ENCODE assay signal across 9 cellular contexts in the genomic region with DNA sequence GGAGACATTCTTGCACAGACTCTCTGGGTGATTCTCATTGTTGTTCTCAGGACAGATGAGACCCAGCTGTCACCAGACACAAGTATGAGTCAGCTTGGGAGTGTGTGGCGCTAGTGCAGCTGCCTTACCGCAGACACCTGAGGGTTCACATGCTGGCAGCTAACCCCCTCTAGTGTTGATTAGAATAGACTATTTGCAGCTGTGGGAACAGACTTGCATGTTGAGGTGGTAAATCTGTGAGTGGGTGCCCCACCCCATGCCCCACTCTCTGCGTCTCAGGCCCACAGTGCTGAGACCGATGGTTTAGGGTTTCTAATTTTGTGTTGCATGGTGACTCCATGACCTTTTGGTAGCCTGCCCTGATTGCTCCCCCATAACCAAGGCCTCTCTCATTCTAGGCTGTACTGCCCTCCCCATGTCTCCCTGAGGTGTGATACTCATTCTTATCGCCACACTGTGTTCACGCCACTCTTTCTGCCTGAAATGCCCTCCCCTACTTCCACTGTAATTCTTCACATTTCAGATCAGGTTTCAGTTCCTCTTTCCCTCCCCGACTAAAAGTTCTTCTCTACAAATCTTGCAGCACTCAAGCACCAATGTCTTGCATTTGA.
DNase-seq lines count a peak whose midpoint lies in the region; ATAC-seq and TF ChIP-seq lines count a peak whose summit lies in the region.
"Had no signal": no experiment of that assay in that cellular context is flagged by ENCODE, and none has a peak within 500 bp of the region (broad histone marks: within the 10 kb centered on the region; RNA-seq: fewer than 3 reads in every experiment).

No MANE protein-coding gene starts in this region.

- H3K4me3 Mint-ChIP-seq in T-helper 2 cell treated with Interferon-gamma antibody and Interleukin-4, amounts not matched to agents 5 μg/mL and 100 μg/mL, for 36 hours: no peak overlapping the region

- DNase-seq in NCI-H1436 (lab: John Stamatoyannopoulos, UW) (peak; percentile 41), NCI-H1436 treated with DMSO at 0.1 percent for 48 hours (lab: John Stamatoyannopoulos, UW) (no peak), OCI-M1 (lab: John Stamatoyannopoulos, UW) (peak; percentile 23), glomerular visceral epithelial cell (ENCODE audit: extremely low spot score) (peak; percentile 72), gastrocnemius medialis (no peak)
- no peak for DNase-seq in T-helper 2 cell treated with Interferon-gamma antibody and Interleukin-4, amounts not matched to agents 5 μg/mL and 100 μg/mL, for 36 hours (ENCODE audit: low spot score)

- H3K36me3 ChIP-seq in gastrocnemius medialis: no peaks in the 10 kb centered on the region

- H3K27ac ChIP-seq in gastrocnemius medialis: no peak overlapping the region
- H3K27ac ChIP-seq: skin epidermis had no signal

- H3K27me3 ChIP-seq in gastrocnemius medialis: no peaks in the 10 kb centered on the region

- intact Hi-C loops in gastrocnemius medialis (cut with DNase I; ENCODE audit: low total_unique reads): no loop called here

- no peaks in the 10 kb centered on the region for H3K27me3 Mint-ChIP-seq in T-helper 2 cell treated with Interferon-gamma antibody and Interleukin-4, amounts not matched to agents 5 μg/mL and 100 μg/mL, for 36 hours (ENCODE audit: low read depth)

- no peak overlapping the region for H3K27ac Mint-ChIP-seq in T-helper 2 cell treated with Interferon-gamma antibody and Interleukin-4, amounts not matched to agents 5 μg/mL and 100 μg/mL, for 36 hours

- no peak for TF ChIP-seq POLR2A in gastrocnemius medialis (IDR thresholded peaks at IDR 0.05)

- no peaks in the 10 kb centered on the region for H3K36me3 Mint-ChIP-seq in T-helper 2 cell treated with Interferon-gamma antibody and Interleukin-4, amounts not matched to agents 5 μg/mL and 100 μg/mL, for 36 hours (ENCODE audit: low read depth)

- H3K9me3 ChIP-seq in gastrocnemius medialis: no peaks in the 10 kb centered on the region

- in situ Hi-C loops in gastrocnemius medialis (cut with MboI; ENCODE audit: low sequenced_read_pairs in 4 of 4): no loop called here

- H3K4me1 ChIP-seq in gastrocnemius medialis: no peaks in the 10 kb centered on the region

- no peaks in the 10 kb centered on the region for H3K9me3 Mint-ChIP-seq in T-helper 2 cell treated with Interferon-gamma antibody and Interleukin-4, amounts not matched to agents 5 μg/mL and 100 μg/mL, for 36 hours

- H3K4me1 Mint-ChIP-seq in T-helper 2 cell treated with Interferon-gamma antibody and Interleukin-4, amounts not matched to agents 5 μg/mL and 100 μg/mL, for 36 hours (ENCODE audit: low read depth): no peaks in the 10 kb centered on the region

- TF ChIP-seq CTCF in gastrocnemius medialis (IDR thresholded peaks at IDR 0.05 in 4 of 5, conservative IDR thresholded peaks at IDR 0.05 in 1 of 5): no peak

- no peak overlapping the region for H3K4me3 ChIP-seq in gastrocnemius medialis
- H3K4me3 ChIP-seq: skin epidermis had no signal

- ATAC-seq in GM21576 (IDR thresholded peaks at IDR 0.05; ENCODE audit: unreplicated experiment) (peak; percentile 97), HG03575 (IDR thresholded peaks at IDR 0.05; ENCODE audit: extremely low read depth, insufficient number of reproducible peaks, low FRiP score, unreplicated experiment) (peak; percentile 83), gastrocnemius medialis (no peak)

Comparison
In these comparisons a context has a peak if more than half of its experiments do, and no peak if none do; other contexts are left out.
1. DNase-seq: peak in NCI-H1436 (single experiment), OCI-M1 (single experiment) and glomerular visceral epithelial cell (single experiment); none in NCI-H1436 treated with DMSO at 0.1 percent for 48 hours (single experiment), gastrocnemius medialis (0 of 2) and T-helper 2 cell treated with Interferon-gamma antibody and Interleukin-4, amounts not matched to agents 5 μg/mL and 100 μg/mL, for 36 hours (single experiment).
2. ATAC-seq: peak in GM21576 (single experiment) and HG03575 (single experiment); none in gastrocnemius medialis (0 of 2).